Comparison of ENCODE assay signal across 28 cellular contexts in genomic region chr4:107900508-107900907, GRCh38. TPM values are rescaled to one million over a fixed set of nuclear protein-coding genes. Genes with fewer than 3 reads are reported as not detected.
DNase-seq lines count a peak whose midpoint lies in the region; ATAC-seq and TF ChIP-seq lines count a peak whose summit lies in the region.
"Had no signal": no experiment of that assay in that cellular context is flagged by ENCODE, and none has a peak within 500 bp of the region (broad histone marks: within the 10 kb centered on the region; RNA-seq: fewer than 3 reads in every experiment).

No MANE protein-coding gene starts in this region.

- peaks cover 13% of the 10 kb centered on the region for H3K4me1 Mint-ChIP-seq in nephron
- H3K4me1 Mint-ChIP-seq in effector memory CD8-positive, alpha-beta T cell (ENCODE audit: low read depth in 2 of 2), result no peaks in the 10 kb centered on the region
- H3K4me1 Mint-ChIP-seq: B cell had no signal

- H3K4me3 ChIP-seq in left ventricle myocardium inferior, result no peak overlapping the region
- no peak overlapping the region for H3K4me3 ChIP-seq in stomach smooth muscle (ENCODE audit: low read length in 2 of 2)
- H3K4me3 ChIP-seq: GM12878, K562, SJCRH30 had no signal

- DNase-seq in left ventricle myocardium inferior (no peak), cardiac septum (ENCODE audit: low spot score) (no peak)
- no peak for DNase-seq in effector memory CD8-positive, alpha-beta T cell
- DNase-seq: Caco-2; CD8-positive, alpha-beta T cell; DMS 273 treated with DMSO at 0.1 percent for 48 hours; DMS79; EL; GDM1; Kasumi-1; MV-4-11; NCI-H1105; NCI-H1436 treated with DMSO at 0.1 percent for 48 hours; NCI-H1930; NCI-H2107; NCI-H524 treated with DMSO at 0.1 percent for 48 hours; NCI-H774; PC-3; SJCRH30 had no signal

- peak overlapping the region; percentile 24 for H3K27ac ChIP-seq in left ventricle myocardium inferior (replicated peaks)
- peak overlapping the region; percentile 46 for H3K27ac ChIP-seq in stomach smooth muscle (ENCODE audit: low read length)
- H3K27ac ChIP-seq: 22Rv1, C4-2B, SJCRH30 had no signal

- no peaks in the 10 kb centered on the region for H3K27me3 ChIP-seq in left ventricle myocardium inferior (ENCODE audit: low read depth)
- H3K27me3 ChIP-seq in stomach smooth muscle (ENCODE audit: control insufficient read depth in 1 of 2, insufficient read depth in 2 of 2, low read length in 2 of 2), result no peaks in the 10 kb centered on the region
- H3K27me3 ChIP-seq: SJCRH30 had no signal

- no peaks in the 10 kb centered on the region for H3K9me3 Mint-ChIP-seq in nephron
- H3K9me3 Mint-ChIP-seq in effector memory CD8-positive, alpha-beta T cell, result no peaks in the 10 kb centered on the region

- TF ChIP-seq POLR2A in GM18505 (IDR thresholded peaks at IDR 0.05; ENCODE audit: borderline replicate concordance, extremely low read depth, insufficient read depth, insufficient read length), result no peak

- intact Hi-C loops in left ventricle myocardium inferior (cut with micrococcal nuclease), result no loop called here
- intact Hi-C loops in cardiac septum (cut with DNase I), result loop anchor here (5.0 kb wide), 1 partner anchor 78 kb away; the partner anchor contains the start of gene SGMS2

- H3K27me3 Mint-ChIP-seq in nephron (ENCODE audit: low read depth), result no peaks in the 10 kb centered on the region
- H3K27me3 Mint-ChIP-seq in effector memory CD8-positive, alpha-beta T cell, result peaks cover 43 to 62% of the 10 kb centered on the region in 2 donors

- TF ChIP-seq CTCF in left ventricle myocardium inferior (IDR thresholded peaks at IDR 0.05; ENCODE audit: borderline replicate concordance) (no peak), nephron (IDR thresholded peaks at IDR 0.05; ENCODE audit: unreplicated experiment in 3 of 3) (no peak)

- H3K9me3 ChIP-seq in left ventricle myocardium inferior (replicated peaks) (no peaks in the 10 kb centered on the region), stomach smooth muscle (ENCODE audit: control insufficient read depth in 2 of 2, low read length in 2 of 2) (no peaks in the 10 kb centered on the region)
- H3K9me3 ChIP-seq: Caco-2, SJCRH30 had no signal

- peak overlapping the region; percentile 2 to 29 (median 23) for H3K27ac Mint-ChIP-seq in nephron
- no peak overlapping the region for H3K27ac Mint-ChIP-seq in effector memory CD8-positive, alpha-beta T cell
- H3K27ac Mint-ChIP-seq: B cell; CD8-positive, alpha-beta T cell had no signal

- H3K4me3 Mint-ChIP-seq in nephron, result no peak overlapping the region
- no peak overlapping the region for H3K4me3 Mint-ChIP-seq in effector memory CD8-positive, alpha-beta T cell
- H3K4me3 Mint-ChIP-seq: B cell; CD8-positive, alpha-beta T cell had no signal

- H3K9ac ChIP-seq in stomach smooth muscle (ENCODE audit: low read length in 2 of 2), result peak overlapping the region in 1 of 2 donors; percentile 12

- H3K36me3 ChIP-seq in left ventricle myocardium inferior, result no peaks in the 10 kb centered on the region
- H3K36me3 ChIP-seq in stomach smooth muscle (ENCODE audit: control insufficient read depth in 2 of 2, insufficient read depth in 2 of 2, low read length in 2 of 2), result no peaks in the 10 kb centered on the region
- H3K36me3 ChIP-seq: SJCRH30 had no signal

- H3K4me1 ChIP-seq in left ventricle myocardium inferior (peaks cover 20% of the 10 kb centered on the region), stomach smooth muscle (ENCODE audit: control insufficient read depth, insufficient read depth, low read length) (peaks cover 22% of the 10 kb centered on the region)

- peaks cover 9% of the 10 kb centered on the region for H3K36me3 Mint-ChIP-seq in nephron (ENCODE audit: low read depth)
- no peaks in the 10 kb centered on the region for H3K36me3 Mint-ChIP-seq in effector memory CD8-positive, alpha-beta T cell (ENCODE audit: insufficient read depth)
- H3K36me3 Mint-ChIP-seq: CD8-positive, alpha-beta T cell had no signal

- no peak for ATAC-seq in GM18505 (IDR thresholded peaks at IDR 0.05; ENCODE audit: unreplicated experiment)
- ATAC-seq in effector memory CD8-positive, alpha-beta T cell (replicated peaks), result no peak
- no peak for ATAC-seq in HG03520 (IDR thresholded peaks at IDR 0.05; ENCODE audit: unreplicated experiment)
- ATAC-seq: CD8-positive, alpha-beta T cell; GM12878; PC-3 had no signal

RNA-seq across cellular contexts. Expression of gene CYP2U1, which starts 30.8 kb away (rescaled TPM):
- total RNA-seq in left ventricle myocardium inferior, result 9.4 TPM
- total RNA-seq in cardiac septum, result 10.8 TPM

Comparison
In these comparisons a context has a peak if more than half of its experiments do, and no peak if none do; other contexts are left out.
1. H3K27ac Mint-ChIP-seq: peak in nephron (3 of 3); none in effector memory CD8-positive, alpha-beta T cell (0 of 2).